Comparison of ENCODE assay signal across 8 cellular contexts in the genomic region with DNA sequence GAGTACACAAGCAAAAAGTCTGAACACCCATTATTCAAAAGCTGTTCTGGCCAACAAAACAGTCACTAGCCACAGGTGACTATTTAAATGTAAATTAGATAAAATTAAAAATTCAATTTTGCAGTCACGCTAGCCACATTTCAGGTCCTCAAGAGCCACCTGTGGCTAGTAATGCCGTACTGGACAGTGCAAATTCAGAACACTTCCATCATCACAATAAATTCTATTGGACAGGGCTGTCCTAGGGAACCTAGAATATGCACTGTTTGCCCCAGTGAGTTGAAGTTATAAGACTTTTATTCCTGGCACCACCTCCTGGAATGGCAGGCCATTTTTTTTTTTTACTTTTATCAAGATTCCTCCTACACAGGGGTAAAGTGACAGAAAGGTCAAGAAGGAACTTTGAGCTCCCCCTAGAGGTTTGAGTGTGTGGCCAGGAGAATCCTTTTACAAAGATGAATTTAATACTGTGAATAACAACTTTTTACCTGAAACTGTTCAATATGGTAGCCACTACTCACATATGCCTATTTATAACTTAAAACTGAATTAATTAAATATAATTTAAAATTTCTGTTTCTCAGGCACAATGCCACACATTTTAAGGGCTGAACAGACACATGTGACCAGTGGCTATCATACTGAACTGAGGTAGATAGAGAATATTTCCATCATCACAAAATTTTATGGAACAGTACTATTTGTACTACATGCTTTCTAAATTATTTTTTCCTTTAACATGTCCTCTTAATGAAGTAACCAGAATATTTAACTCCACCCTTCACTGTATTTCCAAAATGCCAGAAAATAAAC.
DNase-seq lines count a peak whose midpoint lies in the region; ATAC-seq, FAIRE-seq and TF ChIP-seq lines count a peak whose summit lies in the region.

No MANE protein-coding gene starts in this region.

- peak; percentile 79 for DNase-seq in DMS53 (lab: John Stamatoyannopoulos, UW)
- DNase-seq in GM19239 (ENCODE audit: insufficient read length, low spot score) = peak; percentile 25
- DNase-seq in HPDE6-E6E7 (ENCODE audit: extremely low spot score) = peak; percentile 42
- DNase-seq in RWPE1 (ENCODE audit: low spot score) = peak; percentile 37
- peak; percentile 66 to 76 for DNase-seq in erythroblast (lab: John Stamatoyannopoulos, UW)
- DNase-seq in putamen (ENCODE audit: low spot score) = no peak

- POLR2A ChIA-PET in RWPE1 (lab: Yijun Ruan, JAX; ENCODE audit: low non-redundant PET) = no interaction called here

- no peak for ATAC-seq in GM21367 (IDR thresholded peaks at IDR 0.05; ENCODE audit: unreplicated experiment)

- CTCF ChIA-PET in RWPE1 (lab: Yijun Ruan, JAX) = interaction anchor here (0.5 to 2.3 kb wide), 14 partner anchors 8 to 1782 kb away, joined by 3 to 7 read pairs (median 4); no protein-coding TSS in a partner anchor

- H3K27ac ChIP-seq in RWPE1 = no peak overlapping the region

- no peak overlapping the region for H3K4me3 Mint-ChIP-seq in nephron

- no peaks in the 10 kb centered on the region for H3K27me3 Mint-ChIP-seq in nephron (ENCODE audit: low read depth)

- H3K9me3 Mint-ChIP-seq in nephron = no peaks in the 10 kb centered on the region

- H3K4me1 Mint-ChIP-seq in nephron = peaks cover 42% of the 10 kb centered on the region

- peak; percentile 93 for FAIRE-seq in GM19239 (lab: Jason Lieb, UNC)

- H3K36me3 Mint-ChIP-seq in nephron (ENCODE audit: low read depth) = no peaks in the 10 kb centered on the region

- TF ChIP-seq CTCF in RWPE1 (conservative IDR thresholded peaks at IDR 0.05; ENCODE audit: low read depth) (peak; percentile 73), nephron (IDR thresholded peaks at IDR 0.05; ENCODE audit: unreplicated experiment in 3 of 3) (peak; percentile 55 to 69 (median 63))

- no peak overlapping the region for H3K27ac Mint-ChIP-seq in nephron

- TF ChIP-seq POLR2A in erythroblast (IDR thresholded peaks at IDR 0.05; ENCODE audit: low read length) = no peak
